In genomic region chr15:43799209-43799944, GRCh38 we compare ENCODE assay signal across 8 cellular contexts.
DNase-seq lines count a peak whose midpoint lies in the region; ATAC-seq, FAIRE-seq and TF ChIP-seq lines count a peak whose summit lies in the region.

No MANE protein-coding gene starts in this region.

- peak; percentile 83 for DNase-seq in COLO668 (lab: John Stamatoyannopoulos, UW; ENCODE audit: unreplicated experiment)
- no peak for DNase-seq in LNCaP clone FGC (ENCODE audit: low read depth)
- no peak for DNase-seq in central memory CD4-positive, alpha-beta T cell
- DNase-seq in urothelium cell line (ENCODE audit: low spot score): no peak
- no peak for DNase-seq in RKO (ENCODE audit: low spot score)

- H3K9me3 Mint-ChIP-seq in nephron: no peaks in the 10 kb centered on the region

- 0 out of 2 replicates have a peak, but pooled peaks have one; percentile 6 for TF ChIP-seq CTCF in LNCaP clone FGC (IDR thresholded peaks at IDR 0.05; ENCODE audit: control insufficient read depth, extremely low read depth, insufficient read depth)
- TF ChIP-seq CTCF in nephron (IDR thresholded peaks at IDR 0.05; ENCODE audit: unreplicated experiment in 3 of 3): no peak

- H3K36me3 Mint-ChIP-seq in nephron (ENCODE audit: low read depth): peaks cover 64% of the 10 kb centered on the region

- H3K4me3 ChIP-seq in LNCaP clone FGC (ENCODE audit: low read depth, low read length): peak overlapping the region; percentile 29

- H3K4me1 Mint-ChIP-seq in nephron: peaks cover 54% of the 10 kb centered on the region

- peak overlapping the region; percentile 100 for H3K27ac ChIP-seq in angular gyrus (ENCODE audit: low read depth, low read length)

- FAIRE-seq in urothelium cell line (lab: Jason Lieb, UNC): no peak

- no peaks in the 10 kb centered on the region for H3K27me3 Mint-ChIP-seq in nephron (ENCODE audit: low read depth)

- peak overlapping the region; percentile 89 to 97 (median 96) for H3K27ac Mint-ChIP-seq in nephron

- H3K4me3 Mint-ChIP-seq in nephron: peak overlapping the region; percentile 99 to 100 (median 99)

- no peak for ATAC-seq in GM21737 (IDR thresholded peaks at IDR 0.05; ENCODE audit: unreplicated experiment)
